In the genomic region with DNA sequence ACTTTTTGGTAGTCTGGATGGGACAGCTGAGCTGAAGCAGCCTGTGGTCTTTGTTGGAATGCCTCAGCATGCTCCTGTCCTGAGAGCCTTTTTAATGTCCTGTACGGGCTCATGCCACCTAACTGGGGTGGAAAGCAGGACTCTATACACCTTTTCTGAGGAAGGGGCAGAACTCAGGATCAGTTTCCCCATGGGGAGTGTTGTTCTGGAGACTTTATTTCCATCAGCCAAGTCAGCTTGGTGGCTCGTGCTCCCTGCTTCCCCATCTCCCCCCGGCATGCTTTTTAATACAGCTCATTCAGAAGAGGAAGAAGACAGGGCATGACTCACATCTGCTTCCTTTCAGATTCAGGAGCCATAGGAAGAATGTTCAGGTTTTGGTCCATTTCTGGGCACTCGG, we compare ENCODE assay signal across 1 cellular context.
TF ChIP-seq lines count a peak whose summit lies in the region.

No MANE protein-coding gene starts in this region.

TF ChIP-seq in SK-N-SH, 30 proteins besides CTCF, POLR2A, EP300 and RAD21 (continued from another document):
- TF ChIP-seq, protein P1, sequence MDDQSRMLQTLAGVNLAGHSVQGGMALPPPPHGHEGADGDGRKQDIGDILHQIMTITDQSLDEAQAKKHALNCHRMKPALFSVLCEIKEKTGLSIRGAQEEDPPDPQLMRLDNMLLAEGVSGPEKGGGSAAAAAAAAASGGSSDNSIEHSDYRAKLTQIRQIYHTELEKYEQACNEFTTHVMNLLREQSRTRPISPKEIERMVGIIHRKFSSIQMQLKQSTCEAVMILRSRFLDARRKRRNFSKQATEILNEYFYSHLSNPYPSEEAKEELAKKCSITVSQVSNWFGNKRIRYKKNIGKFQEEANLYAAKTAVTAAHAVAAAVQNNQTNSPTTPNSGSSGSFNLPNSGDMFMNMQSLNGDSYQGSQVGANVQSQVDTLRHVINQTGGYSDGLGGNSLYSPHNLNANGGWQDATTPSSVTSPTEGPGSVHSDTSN (IDR thresholded peaks at IDR 0.05): 0 out of 2 replicates have a peak, but pooled peaks have one; percentile 19
- TF ChIP-seq JUND (IDR thresholded peaks at IDR 0.05) (peak; percentile 78), GABPA (IDR thresholded peaks at IDR 0.05; ENCODE audit: low read depth) (peak; percentile 63), NFIC (IDR thresholded peaks at IDR 0.05; ENCODE audit: borderline replicate concordance) (no peak), RCOR1 (IDR thresholded peaks at IDR 0.05; ENCODE audit: low read length) (no peak), ELF1 (IDR thresholded peaks at IDR 0.05) (peak; percentile 18; the same call in 1 of the 2 replicates), TCF12 (IDR thresholded peaks at IDR 0.05) (peak; percentile 54; the same call in 1 of the 2 replicates), EZH2phosphoT487 (IDR thresholded peaks at IDR 0.05; ENCODE audit: borderline replicate concordance, low read depth) (no peak), SIN3A (IDR thresholded peaks at IDR 0.05; ENCODE audit: borderline replicate concordance, low read depth, low read length) (no peak), TEAD4 (IDR thresholded peaks at IDR 0.05; ENCODE audit: borderline replicate concordance, insufficient read depth) (peak; percentile 46; the same call in 1 of the 2 replicates), YY1 (IDR thresholded peaks at IDR 0.05; ENCODE audit: low read depth) (peak; percentile 24; the same call in 1 of the 2 replicates), RXRA (IDR thresholded peaks at IDR 0.05; ENCODE audit: borderline replicate concordance, low read depth) (no peak), NRF1 (IDR thresholded peaks at IDR 0.05; ENCODE audit: low read depth, low read length) (no peak), POLR2AphosphoS5 (IDR thresholded peaks at IDR 0.05; ENCODE audit: low read depth, low read length) (peak; percentile 56; the same call in 1 of the 2 replicates), SMC3 (IDR thresholded peaks at IDR 0.05; ENCODE audit: low read depth, low read length) (no peak), TAF1 (IDR thresholded peaks at IDR 0.05; ENCODE audit: borderline replicate concordance, low read depth, low read length) (peak; percentile 28; the same call in 1 of the 2 replicates), CHD2 (IDR thresholded peaks at IDR 0.05; ENCODE audit: low read length, partially characterized antibody) (no peak), MXI1 (IDR thresholded peaks at IDR 0.05; ENCODE audit: low read depth, low read length) (no peak), RFX5 (IDR thresholded peaks at IDR 0.05; ENCODE audit: low read length) (no peak)
- TF ChIP-seq, protein P2, sequence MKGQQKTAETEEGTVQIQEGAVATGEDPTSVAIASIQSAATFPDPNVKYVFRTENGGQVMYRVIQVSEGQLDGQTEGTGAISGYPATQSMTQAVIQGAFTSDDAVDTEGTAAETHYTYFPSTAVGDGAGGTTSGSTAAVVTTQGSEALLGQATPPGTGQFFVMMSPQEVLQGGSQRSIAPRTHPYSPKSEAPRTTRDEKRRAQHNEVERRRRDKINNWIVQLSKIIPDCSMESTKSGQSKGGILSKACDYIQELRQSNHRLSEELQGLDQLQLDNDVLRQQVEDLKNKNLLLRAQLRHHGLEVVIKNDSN (IDR thresholded peaks at IDR 0.05; ENCODE audit: borderline replicate concordance, low read depth): no peak
- TF ChIP-seq, protein P3, sequence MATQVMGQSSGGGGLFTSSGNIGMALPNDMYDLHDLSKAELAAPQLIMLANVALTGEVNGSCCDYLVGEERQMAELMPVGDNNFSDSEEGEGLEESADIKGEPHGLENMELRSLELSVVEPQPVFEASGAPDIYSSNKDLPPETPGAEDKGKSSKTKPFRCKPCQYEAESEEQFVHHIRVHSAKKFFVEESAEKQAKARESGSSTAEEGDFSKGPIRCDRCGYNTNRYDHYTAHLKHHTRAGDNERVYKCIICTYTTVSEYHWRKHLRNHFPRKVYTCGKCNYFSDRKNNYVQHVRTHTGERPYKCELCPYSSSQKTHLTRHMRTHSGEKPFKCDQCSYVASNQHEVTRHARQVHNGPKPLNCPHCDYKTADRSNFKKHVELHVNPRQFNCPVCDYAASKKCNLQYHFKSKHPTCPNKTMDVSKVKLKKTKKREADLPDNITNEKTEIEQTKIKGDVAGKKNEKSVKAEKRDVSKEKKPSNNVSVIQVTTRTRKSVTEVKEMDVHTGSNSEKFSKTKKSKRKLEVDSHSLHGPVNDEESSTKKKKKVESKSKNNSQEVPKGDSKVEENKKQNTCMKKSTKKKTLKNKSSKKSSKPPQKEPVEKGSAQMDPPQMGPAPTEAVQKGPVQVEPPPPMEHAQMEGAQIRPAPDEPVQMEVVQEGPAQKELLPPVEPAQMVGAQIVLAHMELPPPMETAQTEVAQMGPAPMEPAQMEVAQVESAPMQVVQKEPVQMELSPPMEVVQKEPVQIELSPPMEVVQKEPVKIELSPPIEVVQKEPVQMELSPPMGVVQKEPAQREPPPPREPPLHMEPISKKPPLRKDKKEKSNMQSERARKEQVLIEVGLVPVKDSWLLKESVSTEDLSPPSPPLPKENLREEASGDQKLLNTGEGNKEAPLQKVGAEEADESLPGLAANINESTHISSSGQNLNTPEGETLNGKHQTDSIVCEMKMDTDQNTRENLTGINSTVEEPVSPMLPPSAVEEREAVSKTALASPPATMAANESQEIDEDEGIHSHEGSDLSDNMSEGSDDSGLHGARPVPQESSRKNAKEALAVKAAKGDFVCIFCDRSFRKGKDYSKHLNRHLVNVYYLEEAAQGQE (IDR thresholded peaks at IDR 0.05; ENCODE audit: low read depth, low read length): no peak
- TF ChIP-seq, protein P4, sequence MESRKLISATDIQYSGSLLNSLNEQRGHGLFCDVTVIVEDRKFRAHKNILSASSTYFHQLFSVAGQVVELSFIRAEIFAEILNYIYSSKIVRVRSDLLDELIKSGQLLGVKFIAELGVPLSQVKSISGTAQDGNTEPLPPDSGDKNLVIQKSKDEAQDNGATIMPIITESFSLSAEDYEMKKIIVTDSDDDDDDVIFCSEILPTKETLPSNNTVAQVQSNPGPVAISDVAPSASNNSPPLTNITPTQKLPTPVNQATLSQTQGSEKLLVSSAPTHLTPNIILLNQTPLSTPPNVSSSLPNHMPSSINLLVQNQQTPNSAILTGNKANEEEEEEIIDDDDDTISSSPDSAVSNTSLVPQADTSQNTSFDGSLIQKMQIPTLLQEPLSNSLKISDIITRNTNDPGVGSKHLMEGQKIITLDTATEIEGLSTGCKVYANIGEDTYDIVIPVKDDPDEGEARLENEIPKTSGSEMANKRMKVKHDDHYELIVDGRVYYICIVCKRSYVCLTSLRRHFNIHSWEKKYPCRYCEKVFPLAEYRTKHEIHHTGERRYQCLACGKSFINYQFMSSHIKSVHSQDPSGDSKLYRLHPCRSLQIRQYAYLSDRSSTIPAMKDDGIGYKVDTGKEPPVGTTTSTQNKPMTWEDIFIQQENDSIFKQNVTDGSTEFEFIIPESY (IDR thresholded peaks at IDR 0.05; ENCODE audit: borderline replicate concordance, low read depth): no peak
- TF ChIP-seq, protein P5, sequence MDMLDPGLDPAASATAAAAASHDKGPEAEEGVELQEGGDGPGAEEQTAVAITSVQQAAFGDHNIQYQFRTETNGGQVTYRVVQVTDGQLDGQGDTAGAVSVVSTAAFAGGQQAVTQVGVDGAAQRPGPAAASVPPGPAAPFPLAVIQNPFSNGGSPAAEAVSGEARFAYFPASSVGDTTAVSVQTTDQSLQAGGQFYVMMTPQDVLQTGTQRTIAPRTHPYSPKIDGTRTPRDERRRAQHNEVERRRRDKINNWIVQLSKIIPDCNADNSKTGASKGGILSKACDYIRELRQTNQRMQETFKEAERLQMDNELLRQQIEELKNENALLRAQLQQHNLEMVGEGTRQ (IDR thresholded peaks at IDR 0.05; ENCODE audit: borderline replicate concordance, low read depth, low read length): no peak
